Comparison of ENCODE assay signal across 15 cellular contexts in the genomic region with DNA sequence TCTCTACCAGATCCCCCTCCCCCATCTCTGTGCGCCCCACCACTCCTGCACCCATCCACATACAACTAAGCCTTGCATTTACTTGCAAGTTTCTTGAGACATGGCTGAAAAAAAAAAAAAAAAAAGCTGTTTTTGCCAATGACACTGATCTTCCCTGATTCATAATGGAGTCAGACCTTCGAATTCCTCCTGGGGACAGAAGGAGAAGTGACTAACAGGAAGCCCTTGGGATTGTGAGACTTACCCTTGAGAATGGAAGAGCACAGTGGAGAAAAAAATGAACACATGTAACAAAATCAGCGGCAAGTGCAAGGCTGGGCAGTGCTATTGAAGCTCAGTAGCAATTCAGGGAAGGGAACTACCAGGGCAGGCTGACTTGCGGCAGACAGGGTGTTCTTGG.
DNase-seq lines count a peak whose midpoint lies in the region; ATAC-seq, FAIRE-seq and TF ChIP-seq lines count a peak whose summit lies in the region.
"Had no signal": no experiment of that assay in that cellular context is flagged by ENCODE, and none has a peak within 500 bp of the region (broad histone marks: within the 10 kb centered on the region; RNA-seq: fewer than 3 reads in every experiment).

No MANE protein-coding gene starts in this region.

- no peaks in the 10 kb centered on the region for H3K4me1 ChIP-seq in upper lobe of right lung

- H3K9me3 ChIP-seq in upper lobe of right lung, result no peaks in the 10 kb centered on the region
- H3K9me3 ChIP-seq: suprapubic skin had no signal

- peaks cover 19% of the 10 kb centered on the region for H3K27me3 Mint-ChIP-seq in brain

- TF ChIP-seq CTCF in brain (conservative IDR thresholded peaks at IDR 0.05), result no peak
- TF ChIP-seq CTCF in upper lobe of right lung (IDR thresholded peaks at IDR 0.05), result no peak

- no peaks in the 10 kb centered on the region for H3K27me3 ChIP-seq in upper lobe of right lung
- H3K27me3 ChIP-seq: suprapubic skin had no signal

- H3K36me3 ChIP-seq in upper lobe of right lung, result no peaks in the 10 kb centered on the region
- H3K36me3 ChIP-seq: suprapubic skin had no signal

- H3K4me3 Mint-ChIP-seq in brain, result no peak overlapping the region
- H3K4me3 Mint-ChIP-seq: natural killer cell; T-helper 2 cell treated with Interferon-gamma antibody and Interleukin-4, amounts not matched to agents 5 μg/mL and 100 μg/mL, for 36 hours had no signal

- no peak for FAIRE-seq in HTR-8/SVneo (lab: Jason Lieb, UNC)
- FAIRE-seq: D721Med, small intestine had no signal

- peak; percentile 36 for DNase-seq in HTR-8/SVneo (ENCODE audit: insufficient read length, low spot score)
- DNase-seq in iris pigment epithelial cell (ENCODE audit: low read depth), result peak; percentile 48
- DNase-seq in upper lobe of right lung, result no peak
- no peak for DNase-seq in DMS114 treated with DMSO at 0.1 percent for 48 hours (lab: John Stamatoyannopoulos, UW; ENCODE audit: unreplicated experiment)
- no peak for DNase-seq in NCI-H2029 (lab: John Stamatoyannopoulos, UW)
- DNase-seq: activated CD4-positive, alpha-beta T cell treated with anti-CD3 and anti-CD28 coated beads, Interleukin-2, amount 50 U/mL, for 1 hour; activated effector memory CD4-positive, alpha-beta T cell treated with Interleukin-2 at 50 U/mL for 16 hours; cerebellar nuclear complex; natural killer cell; small intestine had no signal

- peak overlapping the region in 3 of 5 experiments; percentile 21 to 76 (median 59) for H3K27ac Mint-ChIP-seq in brain
- H3K27ac Mint-ChIP-seq: natural killer cell; T-helper 2 cell treated with Interferon-gamma antibody and Interleukin-4, amounts not matched to agents 5 μg/mL and 100 μg/mL, for 36 hours had no signal

- intact Hi-C loops in upper lobe of right lung (cut with DNase I), result no loop called here

- peaks cover 65% of the 10 kb centered on the region for H3K4me1 Mint-ChIP-seq in brain

- ATAC-seq in upper lobe of right lung (no peak), GM18909 (IDR thresholded peaks at IDR 0.05; ENCODE audit: poor library complexity, unreplicated experiment) (no peak)
- ATAC-seq: natural killer cell had no signal

- no peak overlapping the region for H3K4me3 ChIP-seq in upper lobe of right lung
- H3K4me3 ChIP-seq: suprapubic skin had no signal

- H3K36me3 Mint-ChIP-seq in brain, result no peaks in the 10 kb centered on the region
- H3K36me3 Mint-ChIP-seq: natural killer cell had no signal

- H3K27ac ChIP-seq in upper lobe of right lung, result peak overlapping the region; percentile 42
- H3K27ac ChIP-seq: suprapubic skin had no signal

- peaks cover 0 to 5% (median 3%) of the 10 kb centered on the region in 5 experiments for H3K9me3 Mint-ChIP-seq in brain
- H3K9me3 Mint-ChIP-seq: natural killer cell; T-helper 2 cell treated with Interferon-gamma antibody and Interleukin-4, amounts not matched to agents 5 μg/mL and 100 μg/mL, for 36 hours had no signal

Comparison
In these comparisons a context has a peak if more than half of its experiments do, and no peak if none do; other contexts are left out.
1. DNase-seq: peak in HTR-8/SVneo (single experiment) and iris pigment epithelial cell (single experiment); none in upper lobe of right lung (single experiment), DMS114 treated with DMSO at 0.1 percent for 48 hours (single experiment) and NCI-H2029 (single experiment).